13 cellular contexts compared by ENCODE assay signal in the genomic region with DNA sequence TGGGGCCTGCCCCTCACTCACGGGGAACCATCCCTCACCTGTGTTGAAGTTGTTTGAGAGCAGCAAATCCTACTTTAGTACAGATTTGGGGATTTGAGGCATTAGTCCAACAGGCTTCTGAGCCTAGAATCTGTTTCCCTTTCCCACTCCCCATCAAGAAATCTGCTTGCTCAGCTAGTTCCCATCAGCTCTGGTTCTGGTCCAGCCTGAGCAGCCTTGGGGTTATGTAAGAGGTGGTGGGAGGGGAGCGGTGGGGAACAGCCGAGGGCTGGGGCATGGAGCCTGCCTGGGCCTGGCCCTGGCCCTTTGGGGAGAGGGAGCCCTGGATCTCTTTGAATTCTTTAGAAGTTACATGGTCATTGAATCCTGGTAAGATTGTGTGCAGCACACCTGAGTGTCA. TPM values are rescaled to one million over a fixed set of nuclear protein-coding genes. Genes with fewer than 3 reads are reported as not detected.
DNase-seq lines count a peak whose midpoint lies in the region; ATAC-seq and TF ChIP-seq lines count a peak whose summit lies in the region.
"Had no signal": no experiment of that assay in that cellular context is flagged by ENCODE, and none has a peak within 500 bp of the region (broad histone marks: within the 10 kb centered on the region; RNA-seq: fewer than 3 reads in every experiment).

No MANE protein-coding gene starts in this region.

- no peaks in the 10 kb centered on the region for H3K36me3 ChIP-seq in heart left ventricle
- no peaks in the 10 kb centered on the region for H3K36me3 ChIP-seq in esophagus muscularis mucosa
- H3K36me3 ChIP-seq in suprapubic skin = no peaks in the 10 kb centered on the region
- H3K36me3 ChIP-seq: BLaER1 treated with 17β-estradiol and CSF1 and Interleukin-3, amounts not matched to agents 10 nM and 100 nM had no signal

- no peak for TF ChIP-seq POLR2A in heart left ventricle (IDR thresholded peaks at IDR 0.05)
- no peak for TF ChIP-seq POLR2A in esophagus muscularis mucosa (IDR thresholded peaks at IDR 0.05; ENCODE audit: low read depth)
- no peak for TF ChIP-seq POLR2A in suprapubic skin (IDR thresholded peaks at IDR 0.05)

- TF ChIP-seq EP300 in esophagus muscularis mucosa (IDR thresholded peaks at IDR 0.05) (no peak), suprapubic skin (IDR thresholded peaks at IDR 0.05) (no peak)

- H3K27ac ChIP-seq in heart left ventricle (peak overlapping the region in 1 of 12 donors; percentile 19), esophagus muscularis mucosa (replicated peaks in 1 of 4) (peak overlapping the region in 1 of 4 donors; percentile 44), suprapubic skin (peak overlapping the region; percentile 3)
- H3K27ac ChIP-seq: 22Rv1; BLaER1 treated with 17β-estradiol and CSF1 and Interleukin-3, amounts not matched to agents 10 nM and 100 nM had no signal

- H3K4me3 ChIP-seq in heart left ventricle = no peak overlapping the region
- no peak overlapping the region for H3K4me3 ChIP-seq in esophagus muscularis mucosa
- H3K4me3 ChIP-seq in suprapubic skin = no peak overlapping the region
- H3K4me3 ChIP-seq: BLaER1 treated with 17β-estradiol and CSF1 and Interleukin-3, amounts not matched to agents 10 nM and 100 nM had no signal

- intact Hi-C loops in Right ventricle myocardium inferior (cut with DNase I) (loop anchor here (5.0 kb wide), 2 partner anchors 49 to 56 kb away; a partner anchor contains a TSS), heart left ventricle (cut with DNase I) (loop anchor here in 4 of 10 donors (2.0 to 5.0 kb wide), 2 partner anchors 56 to 57 kb away; no protein-coding TSS in a partner anchor), esophagus muscularis mucosa (cut with DNase I) (no loop called here)

- DNase-seq in Right ventricle myocardium inferior (ENCODE audit: missing footprints) (peak; percentile 48), heart left ventricle (no peak), esophagus muscularis mucosa (ENCODE audit: extremely low spot score) (peak; percentile 74), suprapubic skin (ENCODE audit: low spot score in 2 of 2) (no peak), islet precursor cell (no peak), COR-L47 (lab: John Stamatoyannopoulos, UW) (no peak)
- DNase-seq: EL, Kasumi-1, NCI-H1105 treated with DMSO at 0.1 percent for 48 hours, NCI-H187 had no signal

- no peak for TF ChIP-seq CTCF in heart left ventricle (IDR thresholded peaks at IDR 0.05)
- no peak for TF ChIP-seq CTCF in esophagus muscularis mucosa (IDR thresholded peaks at IDR 0.05)
- TF ChIP-seq CTCF in suprapubic skin (IDR thresholded peaks at IDR 0.05) = no peak

- H3K4me1 ChIP-seq in heart left ventricle (peaks cover 0 to 8% (median 0%) of the 10 kb centered on the region in 12 donors), esophagus muscularis mucosa (peaks cover 0 to 17% (median 8%) of the 10 kb centered on the region in 4 donors), suprapubic skin (peaks cover 38% of the 10 kb centered on the region)

- 91 to 92% (median 91%) methylated on average over 3 of the region's 3 CpGs for WGBS in heart left ventricle, 4 donors
- WGBS in esophagus muscularis mucosa = 88% methylated on average over 2 of the region's 3 CpGs
- 45% methylated on average over 3 of the region's 3 CpGs for WGBS in suprapubic skin

- H3K27me3 ChIP-seq in heart left ventricle (peaks cover 0 to 7% (median 0%) of the 10 kb centered on the region in 9 donors), esophagus muscularis mucosa (peaks cover 0 to 6% (median 0%) of the 10 kb centered on the region in 4 donors), suprapubic skin (no peaks in the 10 kb centered on the region)

- no peaks in the 10 kb centered on the region for H3K9me3 ChIP-seq in heart left ventricle
- H3K9me3 ChIP-seq in esophagus muscularis mucosa = no peaks in the 10 kb centered on the region
- H3K9me3 ChIP-seq in suprapubic skin = no peaks in the 10 kb centered on the region

- ATAC-seq in Right ventricle myocardium inferior (no peak), heart left ventricle (no peak)

RNA-seq across cellular contexts. Expression of a gene that starts 4.1 kb away (rescaled TPM):
- total RNA-seq in Right ventricle myocardium inferior = 2.8 TPM
- total RNA-seq in heart left ventricle = 1 to 10 TPM in 7 of 9 donors, under 1 TPM in 1, not detected in 1; 0.58 to 9.0 (median 2.2) TPM
- 1 to 10 TPM in 1 of 2 donors, under 1 TPM in 1; 0.49 to 1.4 TPM for polyA plus RNA-seq in heart left ventricle
- total RNA-seq in esophagus muscularis mucosa = 1 to 10 TPM; 4.2 to 7.6 (median 6.0) TPM
- total RNA-seq in suprapubic skin = 1 to 10 TPM in 2 of 4 donors, under 1 TPM in 1, not detected in 1; 0.38 to 2.6 (median 1.4) TPM

RNA-seq across cellular contexts. Expression of a gene that starts 24.7 kb away (rescaled TPM):
- total RNA-seq in Right ventricle myocardium inferior = 121 TPM
- total RNA-seq in heart left ventricle = 100 to 1,000 TPM in 4 of 9 donors, 10 to 100 TPM in 5; 52.3 to 237 (median 91.5) TPM
- 100 to 1,000 TPM in 1 of 2 donors, 10 to 100 TPM in 1; 53.1 to 224 TPM for polyA plus RNA-seq in heart left ventricle
- total RNA-seq in esophagus muscularis mucosa = 100 to 1,000 TPM in 1 of 4 donors, 10 to 100 TPM in 3; 64.6 to 111 (median 76.9) TPM
- total RNA-seq in suprapubic skin = 100 to 1,000 TPM in 2 of 4 donors, 10 to 100 TPM in 2; 65.9 to 288 (median 114) TPM

RNA-seq across cellular contexts. Expression of a gene that starts 28.5 kb away (rescaled TPM):
- total RNA-seq in Right ventricle myocardium inferior (not detected), heart left ventricle (10 to 100 TPM in 5 of 9 donors, not detected in 4; 17.9 to 60.0 (median 26.8) TPM), esophagus muscularis mucosa (10 to 100 TPM in 1 of 4 donors, not detected in 3; 23.1 TPM), suprapubic skin (10 to 100 TPM in 1 of 4 donors, not detected in 3; 48.2 TPM)
- polyA plus RNA-seq in heart left ventricle = 10 to 100 TPM in 1 of 2 donors, under 1 TPM in 1; 0.10 to 39.5 TPM

RNA-seq across cellular contexts. Expression of a gene that starts 47.6 kb away (rescaled TPM):
- total RNA-seq in Right ventricle myocardium inferior = not detected
- total RNA-seq in heart left ventricle = under 1 TPM in 5 of 9 donors, not detected in 4; 0.25 to 0.75 (median 0.29) TPM
- polyA plus RNA-seq in heart left ventricle = under 1 TPM in 1 of 2 donors, not detected in 1; 0.30 TPM
- under 1 TPM in 1 of 4 donors, not detected in 3; 0.52 TPM for total RNA-seq in esophagus muscularis mucosa
- total RNA-seq in suprapubic skin = not detected
- total RNA-seq: H1 had no signal
- polyA plus RNA-seq: H1 had no signal

RNA-seq across cellular contexts. Expression of a gene that starts 48.3 kb away (rescaled TPM):
- total RNA-seq in Right ventricle myocardium inferior (77.4 TPM), heart left ventricle (10 to 100 TPM; 41.8 to 86.2 (median 62.3) TPM), esophagus muscularis mucosa (10 to 100 TPM; 19.9 to 59.0 (median 39.3) TPM), suprapubic skin (100 to 1,000 TPM; 103 to 366 (median 186) TPM)
- polyA plus RNA-seq in heart left ventricle = 100 to 1,000 TPM in 1 of 2 donors, 10 to 100 TPM in 1; 20.5 to 101 TPM

Comparison
In these comparisons a context has a peak if more than half of its experiments do, and no peak if none do; other contexts are left out.
1. DNase-seq: peak in Right ventricle myocardium inferior (single experiment) and esophagus muscularis mucosa (single experiment); none in heart left ventricle (0 of 5), suprapubic skin (0 of 2), islet precursor cell (single experiment) and COR-L47 (single experiment).